In the genomic region with DNA sequence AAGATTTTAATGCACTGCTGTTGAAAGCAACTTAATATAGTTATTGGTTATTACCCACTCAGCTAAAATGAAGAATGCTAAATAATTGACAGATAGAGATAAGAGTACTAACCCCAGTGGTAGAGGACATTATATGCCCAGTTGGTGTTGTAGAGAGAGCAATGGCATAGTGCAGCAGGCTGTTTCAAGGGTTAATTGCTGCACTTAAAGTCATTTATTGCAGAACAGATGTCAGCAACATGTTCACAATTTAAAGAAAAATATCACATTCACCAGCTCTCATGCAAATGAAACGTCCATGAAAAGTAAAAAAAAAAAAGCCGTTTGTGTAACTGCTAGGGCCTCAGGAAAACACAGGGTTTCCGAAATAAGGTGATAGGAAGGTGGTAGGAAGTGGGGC, we compare ENCODE assay signal across 26 cellular contexts.
"Had no signal": no experiment of that assay in that cellular context is flagged by ENCODE, and none has a peak within 500 bp of the region (broad histone marks: within the 10 kb centered on the region; RNA-seq: fewer than 3 reads in every experiment).

No MANE protein-coding gene starts in this region.

- H3K9me3 Mint-ChIP-seq: mesothelial cell of epicardium; nephron progenitor cell; stimulated activated naive CD8-positive, alpha-beta T cell treated with anti-CD3 and anti-CD28 coated beads, Interleukin-15, Interleukin-2, amounts not matched to agents 100 ng/mL and 50 ng/mL, for 24 hours had no signal

- H3K4me1 ChIP-seq: left ventricle myocardium inferior, prostate gland, suprapubic skin, tibial artery, upper lobe of right lung had no signal

- H3K4me3 Mint-ChIP-seq: immature natural killer cell; mesothelial cell of epicardium; naive B cell; natural killer cell; nephron progenitor cell; stimulated activated effector memory CD8-positive, alpha-beta T cell treated with anti-CD3 and anti-CD28 coated beads, Interleukin-12 subunit alpha, Interleukin-12 subunit beta, amount 100 ng/mL, for 72 hours; stimulated activated naive CD8-positive, alpha-beta T cell treated with anti-CD3 and anti-CD28 coated beads, Interleukin-15, Interleukin-2, amounts not matched to agents 100 ng/mL and 50 ng/mL, for 24 hours had no signal

- H3K36me3 Mint-ChIP-seq: immature natural killer cell; mesothelial cell of epicardium; naive B cell; natural killer cell; stimulated activated effector memory CD8-positive, alpha-beta T cell treated with anti-CD3 and anti-CD28 coated beads, Interleukin-12 subunit alpha, Interleukin-12 subunit beta, amount 100 ng/mL, for 72 hours had no signal

- H3K9me3 ChIP-seq: left ventricle myocardium inferior, ovary, prostate gland, suprapubic skin, thoracic aorta, tibial artery, upper lobe of right lung had no signal

- H3K27ac ChIP-seq: left ventricle myocardium inferior, ovary, prostate gland, skin epidermis, suprapubic skin, thoracic aorta, tibial artery, upper lobe of right lung had no signal

- H3K36me3 ChIP-seq: left ventricle myocardium inferior, ovary, prostate gland, suprapubic skin, thoracic aorta, tibial artery, upper lobe of right lung had no signal

- H3K27me3 Mint-ChIP-seq: naive B cell; stimulated activated naive CD8-positive, alpha-beta T cell treated with anti-CD3 and anti-CD28 coated beads, Interleukin-15, Interleukin-2, amounts not matched to agents 100 ng/mL and 50 ng/mL, for 24 hours had no signal

- H3K4me3 ChIP-seq: left ventricle myocardium inferior, lung, ovary, prostate gland, skin epidermis, suprapubic skin, thoracic aorta, tibial artery, upper lobe of right lung had no signal

- H3K27ac Mint-ChIP-seq: immature natural killer cell; mesothelial cell of epicardium; naive B cell; natural killer cell; nephron progenitor cell; stimulated activated effector memory CD8-positive, alpha-beta T cell treated with anti-CD3 and anti-CD28 coated beads, Interleukin-12 subunit alpha, Interleukin-12 subunit beta, amount 100 ng/mL, for 72 hours; stimulated activated naive CD8-positive, alpha-beta T cell treated with anti-CD3 and anti-CD28 coated beads, Interleukin-15, Interleukin-2, amounts not matched to agents 100 ng/mL and 50 ng/mL, for 24 hours had no signal

- DNase-seq: hypothalamus; immature natural killer cell; islet precursor cell; left ventricle myocardium inferior; mesendoderm; naive B cell; natural killer cell; nephron progenitor cell; ovary; retina; right cardiac atrium; stimulated activated CD4-positive, alpha-beta T cell treated with anti-CD3 and anti-CD28 coated beads, Interleukin-12 subunit alpha, Interleukin-12 subunit beta, amount 100 ng/mL, for 4 hours; stimulated activated CD4-positive, alpha-beta T cell treated with anti-CD3 and anti-CD28 coated beads, Interleukin-15, amount 100 ng/mL, for 24 hours; stimulated activated CD4-positive, alpha-beta T cell treated with anti-CD3 and anti-CD28 coated beads, Interleukin-4, amount 100 ng/mL, for 24 hours; stimulated activated naive CD4-positive, alpha-beta T cell; tibial artery; trophoblast cell; upper lobe of right lung had no signal

- H3K4me1 Mint-ChIP-seq: immature natural killer cell; mesothelial cell of epicardium; naive B cell; natural killer cell; nephron progenitor cell; stimulated activated effector memory CD8-positive, alpha-beta T cell treated with anti-CD3 and anti-CD28 coated beads, Interleukin-12 subunit alpha, Interleukin-12 subunit beta, amount 100 ng/mL, for 72 hours had no signal

- H3K27me3 ChIP-seq: ovary, suprapubic skin, tibial artery, upper lobe of right lung had no signal
